ENCODE assay signal across 8 cellular contexts in the genomic region with DNA sequence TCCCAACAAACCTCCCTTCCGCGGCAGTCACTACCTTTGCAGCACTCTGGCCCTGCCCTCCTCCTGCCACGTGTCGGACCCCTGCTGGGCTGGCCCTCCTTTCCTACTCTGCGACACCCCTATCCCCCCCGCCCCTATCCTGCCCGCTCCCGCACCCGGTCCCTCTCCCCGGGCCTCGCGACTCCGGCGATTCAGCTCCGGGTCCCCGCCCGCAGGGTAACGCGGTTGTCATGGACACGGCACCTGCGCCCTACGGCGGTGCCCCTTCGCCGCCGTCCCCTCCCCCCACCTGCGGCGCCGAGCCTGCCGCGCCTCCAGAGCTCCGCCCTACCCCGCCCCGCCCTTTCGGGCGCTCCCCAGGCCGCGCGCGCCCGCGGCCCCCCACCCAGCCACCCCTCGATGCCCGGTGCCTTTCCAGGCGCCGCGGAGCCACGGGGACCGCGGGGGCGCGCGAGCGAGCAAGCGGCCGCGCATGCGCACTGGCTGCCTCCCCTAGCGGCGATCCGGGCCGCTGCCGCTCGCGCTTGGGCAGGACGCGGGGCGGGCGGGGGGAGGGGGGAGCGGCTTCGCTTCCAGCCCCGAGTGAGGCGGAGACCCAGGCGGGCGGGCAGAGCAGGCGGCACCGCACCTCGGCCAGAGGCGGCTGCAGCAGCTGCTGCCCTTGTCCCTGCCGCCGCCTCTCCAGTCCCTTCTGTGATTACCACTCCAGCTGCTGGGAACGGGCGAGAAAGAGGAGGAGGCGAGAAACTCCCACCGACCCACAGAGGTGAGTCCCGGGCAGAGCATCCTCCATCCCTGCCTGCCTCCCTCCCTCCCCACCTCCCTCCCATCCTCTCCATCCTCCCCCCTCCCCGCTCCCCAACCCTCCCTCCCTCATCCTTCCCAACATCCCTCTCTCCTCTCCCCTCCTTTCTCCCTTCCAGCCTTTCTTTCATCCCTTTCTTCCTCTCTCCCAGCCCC. TPM values are rescaled to one million over a fixed set of nuclear protein-coding genes. Genes with fewer than 3 reads are reported as not detected.
A peak's percentile ranks its signal among the peaks of the same experiment; 100 is the strongest.
DNase-seq lines count a peak whose midpoint lies in the region; ATAC-seq lines count a peak whose summit lies in the region.

A gene (plus strand): TSS at position 610 of the 960 bp plus-strand sequence.

- H3K36me3 ChIP-seq in HAP-1 (replicated peaks) = no peaks in the 10 kb centered on the region
- no peaks in the 10 kb centered on the region for H3K36me3 ChIP-seq in iPS-18a (ENCODE audit: control insufficient read depth, low read depth, low read length)
- H3K36me3 ChIP-seq in skeletal muscle satellite cell (ENCODE audit: insufficient read depth, low read length) = no peaks in the 10 kb centered on the region

- no peaks in the 10 kb centered on the region for H3K9me3 ChIP-seq in HAP-1
- no peaks in the 10 kb centered on the region for H3K9me3 ChIP-seq in iPS-18a (ENCODE audit: control insufficient read depth, low read depth, low read length)
- no peaks in the 10 kb centered on the region for H3K9me3 ChIP-seq in skeletal muscle satellite cell (replicated peaks; ENCODE audit: low read length)

- DNase-seq in DMS79 (lab: John Stamatoyannopoulos, UW) (peak; percentile 80), HAP-1 (ENCODE audit: low spot score in 2 of 2) (peak; percentile 53 to 78), NCI-H2171 treated with DMSO at 0.1 percent for 48 hours (lab: John Stamatoyannopoulos, UW) (peak; percentile 82), amygdala (lab: John Stamatoyannopoulos, UW) (peak in 53 of 56 donors; percentile 10 to 89 (median 75)), sciatic nerve (ENCODE audit: low spot score) (no peak)

- no peak for ATAC-seq in HG03097 (IDR thresholded peaks at IDR 0.05; ENCODE audit: low FRiP score, unreplicated experiment)
- no peak for ATAC-seq in sciatic nerve

- H3K4me2 ChIP-seq in skeletal muscle satellite cell (ENCODE audit: low read length) = peak within 1 kb of the TSS; percentile 59

- H3K4me3 ChIP-seq in HAP-1 = peak within 1 kb of the TSS; percentile 18
- peak within 1 kb of the TSS; percentile 89 for H3K4me3 ChIP-seq in iPS-18a (ENCODE audit: low read length)
- peak within 1 kb of the TSS; percentile 47 for H3K4me3 ChIP-seq in skeletal muscle satellite cell (ENCODE audit: low read length)

- no peak within 1 kb of the TSS for H3K27ac ChIP-seq in iPS-18a (ENCODE audit: low read length)

- no peaks in the 10 kb centered on the region for H3K4me1 ChIP-seq in HAP-1
- H3K4me1 ChIP-seq in iPS-18a (ENCODE audit: control insufficient read depth, low read depth, low read length) = peaks cover 30% of the 10 kb centered on the region
- no peaks in the 10 kb centered on the region for H3K4me1 ChIP-seq in skeletal muscle satellite cell (ENCODE audit: control insufficient read depth, insufficient read depth, low read length)

- intact Hi-C loops in sciatic nerve (cut with DNase I) = no loop called here

- peak within 1 kb of the TSS; percentile 54 for H3K9ac ChIP-seq in iPS-18a (ENCODE audit: low read length)
- no peak within 1 kb of the TSS for H3K9ac ChIP-seq in skeletal muscle satellite cell (ENCODE audit: low read depth, low read length)

- in situ Hi-C loops in HAP-1 (cut with MboI; ENCODE audit: low sequenced_read_pairs) = no loop called here

- H3K27me3 ChIP-seq in HAP-1 (ENCODE audit: low read depth) = no peaks in the 10 kb centered on the region
- peaks cover 12% of the 10 kb centered on the region for H3K27me3 ChIP-seq in iPS-18a (ENCODE audit: control insufficient read depth, insufficient read depth, low read length)
- no peaks in the 10 kb centered on the region for H3K27me3 ChIP-seq in skeletal muscle satellite cell (ENCODE audit: control insufficient read depth, insufficient read depth, low read length)

RNA-seq across cellular contexts. Expression of the gene that starts here (rescaled TPM):
- total RNA-seq in skeletal muscle satellite cell (2012; rRNA removed) = not detected in 2 replicates
- 5.4 TPM for total RNA-seq in sciatic nerve

Comparison
In these comparisons a context has a peak if more than half of its experiments do, and no peak if none do; other contexts are left out.
1. H3K4me3 ChIP-seq: peak in every context shown above with its lines; median percentile 89 in iPS-18a; 47 in skeletal muscle satellite cell; 18 in HAP-1.